9 cellular contexts compared by ENCODE assay signal in the genomic region with DNA sequence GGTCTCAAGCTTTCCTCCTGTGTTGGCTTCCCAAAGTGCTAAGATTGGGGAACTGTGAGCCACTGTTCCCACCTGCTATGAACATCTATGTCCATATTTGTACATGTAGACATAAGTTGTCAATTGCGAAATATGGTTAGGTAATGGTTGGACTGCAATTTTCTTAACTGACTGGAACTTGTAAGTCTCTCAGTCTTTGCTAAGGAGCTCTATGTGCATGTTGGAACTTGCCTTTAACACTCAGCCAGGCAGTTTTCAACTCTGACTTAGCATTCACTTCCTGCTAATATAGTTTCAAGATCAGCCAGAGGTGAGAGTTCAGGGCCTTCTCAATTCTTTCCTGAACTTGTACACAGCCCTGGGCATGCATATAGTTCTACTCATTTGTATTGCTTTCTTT. TPM values are rescaled to one million over a fixed set of nuclear protein-coding genes. Genes with fewer than 3 reads are reported as not detected.
A peak's percentile ranks its signal among the peaks of the same experiment; 100 is the strongest.
DNase-seq lines count a peak whose midpoint lies in the region; ATAC-seq and TF ChIP-seq lines count a peak whose summit lies in the region.
"Had no signal": no experiment of that assay in that cellular context is flagged by ENCODE, and none has a peak within 500 bp of the region (broad histone marks: within the 10 kb centered on the region; RNA-seq: fewer than 3 reads in every experiment).

No MANE protein-coding gene starts in this region.

- CTCF ChIA-PET in activated naive CD4-positive, alpha-beta T cell treated with anti-CD3 and anti-CD28 coated beads for 36 hours (lab: Charles Lee) = no interaction called here
- CTCF ChIA-PET in activated naive CD4-positive, alpha-beta T cell treated with anti-CD3 and anti-CD28 coated beads, Interleukin-2, amount 10 ng/mL, durations not matched to agents 7 days and 5 days (lab: Charles Lee) = interaction anchor here (0.6 kb wide), 1 partner anchor 197 kb away, joined by 3 read pairs; no protein-coding TSS in a partner anchor

- TF ChIP-seq CTCF in spleen (IDR thresholded peaks at IDR 0.05 in 8 of 11, conservative IDR thresholded peaks at IDR 0.05 in 3 of 11) = no peak
- TF ChIP-seq CTCF in lower leg skin (IDR thresholded peaks at IDR 0.05) = no peak

- H3K4me1 ChIP-seq in adipocyte (ENCODE audit: control insufficient read depth, insufficient read depth, low read length) = peaks cover 40% of the 10 kb centered on the region
- H3K4me1 ChIP-seq in spleen = peaks cover 0 to 47% (median 24%) of the 10 kb centered on the region in 6 donors
- H3K4me1 ChIP-seq: BE2C had no signal

- H3K4me3 ChIP-seq in adipocyte (ENCODE audit: low read length) (no peak overlapping the region), spleen (no peak overlapping the region), lower leg skin (ENCODE audit: low read depth, poor library complexity, severe bottlenecking) (no peak overlapping the region)

- peaks cover 2% of the 10 kb centered on the region for H3K36me3 Mint-ChIP-seq in activated naive CD4-positive, alpha-beta T cell treated with anti-CD3 and anti-CD28 coated beads for 36 hours (ENCODE audit: low read depth)
- peaks cover 5% of the 10 kb centered on the region for H3K36me3 Mint-ChIP-seq in activated naive CD4-positive, alpha-beta T cell treated with anti-CD3 and anti-CD28 coated beads, Interleukin-2, amount 10 ng/mL, durations not matched to agents 7 days and 5 days

- intact Hi-C loops in activated naive CD4-positive, alpha-beta T cell treated with anti-CD3 and anti-CD28 coated beads for 36 hours (cut with micrococcal nuclease) = no loop called here
- intact Hi-C loops in spleen (cut with DNase I; ENCODE audit: low total_unique reads) = no loop called here
- intact Hi-C loops in lower leg skin (cut with DNase I; ENCODE audit: low total_unique reads) = no loop called here

- peaks cover 10% of the 10 kb centered on the region for H3K9me3 ChIP-seq in adipocyte (ENCODE audit: control insufficient read depth, low read length)
- H3K9me3 ChIP-seq in spleen = peaks cover 0 to 18% (median 13%) of the 10 kb centered on the region in 8 donors
- H3K9me3 ChIP-seq: BE2C had no signal

- peaks cover 21% of the 10 kb centered on the region for H3K4me1 Mint-ChIP-seq in activated naive CD4-positive, alpha-beta T cell treated with anti-CD3 and anti-CD28 coated beads for 36 hours (ENCODE audit: low read depth)
- peaks cover 19% of the 10 kb centered on the region for H3K4me1 Mint-ChIP-seq in activated naive CD4-positive, alpha-beta T cell treated with anti-CD3 and anti-CD28 coated beads, Interleukin-2, amount 10 ng/mL, durations not matched to agents 7 days and 5 days

- peak; percentile 51 for ATAC-seq in HG03175 (IDR thresholded peaks at IDR 0.05; ENCODE audit: unreplicated experiment)

- no peaks in the 10 kb centered on the region for H3K36me3 ChIP-seq in adipocyte (ENCODE audit: control insufficient read depth, insufficient read depth, low read length, severe bottlenecking)
- peaks cover 0 to 4% (median 0%) of the 10 kb centered on the region in 6 donors for H3K36me3 ChIP-seq in spleen
- H3K36me3 ChIP-seq: BE2C had no signal

- no peak for DNase-seq in activated naive CD4-positive, alpha-beta T cell treated with anti-CD3 and anti-CD28 coated beads for 36 hours
- no peak for DNase-seq in activated naive CD4-positive, alpha-beta T cell treated with anti-CD3 and anti-CD28 coated beads, Interleukin-2, amount 10 ng/mL, durations not matched to agents 7 days and 5 days
- peak; percentile 89 for DNase-seq in adipocyte (ENCODE audit: low read depth)
- no peak for DNase-seq in spleen
- DNase-seq in NCI-H2227 treated with DMSO at 0.1 percent for 48 hours (lab: John Stamatoyannopoulos, UW) = no peak
- no peak for DNase-seq in NCI-H1105 (lab: John Stamatoyannopoulos, UW)
- DNase-seq in lower leg skin (ENCODE audit: low spot score in 2 of 2) = no peak
- DNase-seq: BE2C had no signal

- peak overlapping the region; percentile 34 for H3K27ac Mint-ChIP-seq in activated naive CD4-positive, alpha-beta T cell treated with anti-CD3 and anti-CD28 coated beads for 36 hours
- H3K27ac Mint-ChIP-seq in activated naive CD4-positive, alpha-beta T cell treated with anti-CD3 and anti-CD28 coated beads, Interleukin-2, amount 10 ng/mL, durations not matched to agents 7 days and 5 days = no peak overlapping the region

- H3K27me3 ChIP-seq in adipocyte (replicated peaks; ENCODE audit: control insufficient read depth, insufficient read depth, low read length) (no peaks in the 10 kb centered on the region), spleen (replicated peaks in 1 of 7) (no peaks in the 10 kb centered on the region)
- H3K27me3 ChIP-seq: BE2C had no signal

- peaks cover 5% of the 10 kb centered on the region for H3K9me3 Mint-ChIP-seq in activated naive CD4-positive, alpha-beta T cell treated with anti-CD3 and anti-CD28 coated beads for 36 hours
- peaks cover 6% of the 10 kb centered on the region for H3K9me3 Mint-ChIP-seq in activated naive CD4-positive, alpha-beta T cell treated with anti-CD3 and anti-CD28 coated beads, Interleukin-2, amount 10 ng/mL, durations not matched to agents 7 days and 5 days

- 54 to 96% (median 91%) methylated on average over 1 of the region's 1 CpG for WGBS in spleen, 5 donors
- WGBS in lower leg skin, 2 donors = 83 to 86% methylated on average over 1 of the region's 1 CpG

- no peak for TF ChIP-seq POLR2A in spleen (IDR thresholded peaks at IDR 0.05)
- TF ChIP-seq POLR2A in lower leg skin (IDR thresholded peaks at IDR 0.05) = no peak

- peak overlapping the region; percentile 70 for H3K9ac ChIP-seq in adipocyte (ENCODE audit: low read length)

- H3K4me3 Mint-ChIP-seq in activated naive CD4-positive, alpha-beta T cell treated with anti-CD3 and anti-CD28 coated beads for 36 hours = no peak overlapping the region
- H3K4me3 Mint-ChIP-seq in activated naive CD4-positive, alpha-beta T cell treated with anti-CD3 and anti-CD28 coated beads, Interleukin-2, amount 10 ng/mL, durations not matched to agents 7 days and 5 days = no peak overlapping the region

- H3K27ac ChIP-seq in spleen = peak overlapping the region in 5 of 8 donors; percentile 47 to 72 (median 67)

- no peaks in the 10 kb centered on the region for H3K27me3 Mint-ChIP-seq in activated naive CD4-positive, alpha-beta T cell treated with anti-CD3 and anti-CD28 coated beads for 36 hours (ENCODE audit: low read depth)
- peaks cover 3% of the 10 kb centered on the region for H3K27me3 Mint-ChIP-seq in activated naive CD4-positive, alpha-beta T cell treated with anti-CD3 and anti-CD28 coated beads, Interleukin-2, amount 10 ng/mL, durations not matched to agents 7 days and 5 days

RNA-seq across cellular contexts. Expression of a gene that starts 44.5 kb away (rescaled TPM):
- total RNA-seq in activated naive CD4-positive, alpha-beta T cell treated with anti-CD3 and anti-CD28 coated beads for 36 hours = 10 to 100 TPM; 15.6 to 17.6 TPM
- total RNA-seq in spleen (10 to 100 TPM; 14.7 to 31.2 (median 25.5) TPM), lower leg skin (10 to 100 TPM; 24.7 to 45.0 (median 32.1) TPM)
- polyA plus RNA-seq in spleen = 1 to 10 TPM; 2.3 to 3.6 (median 2.5) TPM
